Comparison of ENCODE assay signal across 1 cellular context in genomic region chr4:764405-765169, GRCh38.
TF ChIP-seq lines count a peak whose summit lies in the region.

No MANE protein-coding gene starts in this region.

TF ChIP-seq in HepG2, 621 proteins besides CTCF, POLR2A, EP300 and RAD21 (continued from another document and continues in another):
- no peak for TF ChIP-seq ZNF276 (CRISPR knock-in tag; IDR thresholded peaks at IDR 0.05; ENCODE audit: low read depth)
- TF ChIP-seq ZNF17 (CRISPR knock-in tag; IDR thresholded peaks at IDR 0.05): no peak
- TF ChIP-seq DBP (CRISPR knock-in tag; IDR thresholded peaks at IDR 0.05; ENCODE audit: not compliant biosample characterization): no peak
- TF ChIP-seq POLR2AphosphoS5 (IDR thresholded peaks at IDR 0.05; ENCODE audit: low read depth, low read length): peak; percentile 20; the same call in 1 of the 2 replicates
- TF ChIP-seq BRF2 (CRISPR knock-in tag; IDR thresholded peaks at IDR 0.05): no peak
- no peak for TF ChIP-seq E2F2 (CRISPR knock-in tag; IDR thresholded peaks at IDR 0.05; ENCODE audit: borderline replicate concordance)
- TF ChIP-seq GFI1 (CRISPR knock-in tag; IDR thresholded peaks at IDR 0.05; ENCODE audit: borderline replicate concordance): no peak
- no peak for TF ChIP-seq DDIT3 (CRISPR knock-in tag; IDR thresholded peaks at IDR 0.05)
- no peak for TF ChIP-seq RARA (CRISPR knock-in tag; IDR thresholded peaks at IDR 0.05)
- TF ChIP-seq ZNF788 (CRISPR knock-in tag; IDR thresholded peaks at IDR 0.05; ENCODE audit: borderline replicate concordance): no peak
- TF ChIP-seq ZNF646 (CRISPR knock-in tag; IDR thresholded peaks at IDR 0.05): no peak
- TF ChIP-seq RNF219 (CRISPR knock-in tag; IDR thresholded peaks at IDR 0.05): no peak
- peak; percentile 6; the same call in 1 of the 2 replicates for TF ChIP-seq ZFP91 (CRISPR knock-in tag; IDR thresholded peaks at IDR 0.05; ENCODE audit: borderline replicate concordance)
- TF ChIP-seq ZNF674 (CRISPR knock-in tag; IDR thresholded peaks at IDR 0.05; ENCODE audit: low read depth): no peak
- no peak for TF ChIP-seq EED (CRISPR knock-in tag; IDR thresholded peaks at IDR 0.05)
- TF ChIP-seq GPBP1L1 (CRISPR knock-in tag; IDR thresholded peaks at IDR 0.05): no peak
- no peak for TF ChIP-seq DZIP1 (CRISPR knock-in tag; IDR thresholded peaks at IDR 0.05)
- TF ChIP-seq KAT2B (IDR thresholded peaks at IDR 0.05; ENCODE audit: borderline replicate concordance, low read depth, low read length): no peak
- no peak for TF ChIP-seq ZNF329 (CRISPR knock-in tag; IDR thresholded peaks at IDR 0.05; ENCODE audit: low read depth)
- no peak for TF ChIP-seq ZNF317 (CRISPR knock-in tag; IDR thresholded peaks at IDR 0.05)
- TF ChIP-seq MTF1 (CRISPR knock-in tag; IDR thresholded peaks at IDR 0.05): no peak
- 0 out of 2 replicates have a peak, but pooled peaks have one; percentile 23 for TF ChIP-seq ZNF142 (CRISPR knock-in tag; IDR thresholded peaks at IDR 0.05)
- no peak for TF ChIP-seq MIER3 (CRISPR knock-in tag; IDR thresholded peaks at IDR 0.05; ENCODE audit: borderline replicate concordance)
